ENCODE assay signal across 11 cellular contexts in genomic region chr1:174815036-174815435, GRCh38.
DNase-seq lines count a peak whose midpoint lies in the region; ATAC-seq and TF ChIP-seq lines count a peak whose summit lies in the region.
"Had no signal": no experiment of that assay in that cellular context is flagged by ENCODE, and none has a peak within 500 bp of the region (broad histone marks: within the 10 kb centered on the region; RNA-seq: fewer than 3 reads in every experiment).

No MANE protein-coding gene starts in this region.

- H3K79me2 ChIP-seq in osteoblast (ENCODE audit: insufficient read depth, low read length), result no peaks in the 10 kb centered on the region
- H3K79me2 ChIP-seq: parathyroid adenoma had no signal

- TF ChIP-seq CTCF in osteoblast (IDR thresholded peaks at IDR 0.05; ENCODE audit: extremely low read depth, low read depth, low read length), result no peak

- peak; percentile 20 for ATAC-seq in HG02870 (IDR thresholded peaks at IDR 0.05; ENCODE audit: unreplicated experiment)

- H3K27me3 ChIP-seq in osteoblast (ENCODE audit: insufficient read depth, low read length), result no peaks in the 10 kb centered on the region

- peaks cover 5% of the 10 kb centered on the region for H3K4me1 ChIP-seq in osteoblast (ENCODE audit: insufficient read depth, low read length)

- in situ Hi-C loops in KBM-7 (cut with MboI; ENCODE audit: low pct_unique_long_range_greater_than_20kb, low sequenced_read_pairs), result no loop called here

- H3K27ac ChIP-seq in osteoblast (ENCODE audit: low read depth, low read length), result no peak overlapping the region
- H3K27ac ChIP-seq: C4-2B, HL-60, parathyroid adenoma had no signal

- no peaks in the 10 kb centered on the region for H3K9me3 ChIP-seq in osteoblast (ENCODE audit: low read depth, low read length)

- no peak overlapping the region for H3K4me3 ChIP-seq in osteoblast (ENCODE audit: insufficient read depth, low read length)

- H2AFZ ChIP-seq in osteoblast (ENCODE audit: low read length), result no peak overlapping the region
- H2AFZ ChIP-seq: parathyroid adenoma had no signal

- H3K36me3 ChIP-seq in osteoblast (ENCODE audit: insufficient read depth, low read length), result no peaks in the 10 kb centered on the region

- H3K4me2 ChIP-seq in osteoblast (ENCODE audit: insufficient read depth, low read length), result no peak overlapping the region

- no peaks in the 10 kb centered on the region for H4K20me1 ChIP-seq in osteoblast (ENCODE audit: insufficient read depth, low read length)

- peak; percentile 15 to 29 for DNase-seq in activated CD4-positive, alpha-beta T cell treated with anti-CD3 and anti-CD28 coated beads, Interleukin-2, amount 50 U/mL, for 48 hours
- DNase-seq in activated CD4-positive, alpha-beta T cell treated with anti-CD3 and anti-CD28 coated beads for 4 hours, result no peak
- DNase-seq in SW480 (ENCODE audit: low spot score) (peak; percentile 81), osteoblast (ENCODE audit: insufficient read length, low spot score, missing footprints) (peak; percentile 35), NCI-H1105 (lab: John Stamatoyannopoulos, UW) (no peak), MV-4-11 (lab: John Stamatoyannopoulos, UW) (no peak), KBM-7 (no peak)

Comparison
In these comparisons a context has a peak if more than half of its experiments do, and no peak if none do; other contexts are left out.
1. DNase-seq: peak in activated CD4-positive, alpha-beta T cell treated with anti-CD3 and anti-CD28 coated beads, Interleukin-2, amount 50 U/mL, for 48 hours (2 of 2), SW480 (single experiment) and osteoblast (single experiment); none in activated CD4-positive, alpha-beta T cell treated with anti-CD3 and anti-CD28 coated beads for 4 hours (0 of 2), NCI-H1105 (single experiment), MV-4-11 (single experiment) and KBM-7 (single experiment).